7 cellular contexts compared by ENCODE assay signal in genomic region chr6:33412140-33413009, GRCh38. TPM values are rescaled to one million over a fixed set of nuclear protein-coding genes. Genes with fewer than 3 reads are reported as not detected.
A peak's percentile ranks its signal among the peaks of the same experiment; 100 is the strongest.
DNase-seq lines count a peak whose midpoint lies in the region; ATAC-seq and TF ChIP-seq lines count a peak whose summit lies in the region.
"Had no signal": no experiment of that assay in that cellular context is flagged by ENCODE, and none has a peak within 500 bp of the region (broad histone marks: within the 10 kb centered on the region; RNA-seq: fewer than 3 reads in every experiment).

No MANE protein-coding gene starts in this region.

- H3K27me3 ChIP-seq in thoracic aorta (replicated peaks; ENCODE audit: insufficient read depth): no peaks in the 10 kb centered on the region

- H3K4me1 Mint-ChIP-seq in activated T-cell treated with anti-CD3 and anti-CD28 coated beads, Interleukin-2, amount 50 U/mL, for 4 hours (ENCODE audit: low read depth): peaks cover 56% of the 10 kb centered on the region
- H3K4me1 Mint-ChIP-seq in endothelial cell (ENCODE audit: unreplicated experiment): peaks cover 44% of the 10 kb centered on the region

- peak overlapping the region; percentile 78 for H3K4me3 Mint-ChIP-seq in activated T-cell treated with anti-CD3 and anti-CD28 coated beads, Interleukin-2, amount 50 U/mL, for 4 hours
- peak overlapping the region; percentile 82 for H3K4me3 Mint-ChIP-seq in endothelial cell (ENCODE audit: unreplicated experiment)

- no peaks in the 10 kb centered on the region for H3K9me3 ChIP-seq in thoracic aorta

- peak overlapping the region; percentile 99 for H3K4me3 ChIP-seq in thoracic aorta

- H3K4me1 ChIP-seq in thoracic aorta (ENCODE audit: control insufficient read depth in 1 of 2, low read depth in 2 of 2): peaks cover 15 to 56% of the 10 kb centered on the region in 2 donors

- DNase-seq in activated T-cell treated with anti-CD3 and anti-CD28 coated beads, Interleukin-2, amount 50 U/mL, for 4 hours: no peak
- no peak for DNase-seq in activated T-cell treated with anti-CD3 and anti-CD28 coated beads, Interleukin-2, amount 50 U/mL, for 48 hours
- DNase-seq in endothelial cell (ENCODE audit: low spot score) (no peak), thoracic aorta (ENCODE audit: low spot score) (no peak)
- no peak for DNase-seq in stimulated activated CD4-positive, alpha-beta T cell treated with anti-CD3 and anti-CD28 coated beads, Interleukin-15, amount 100 ng/mL, for 24 hours
- DNase-seq in stimulated activated CD4-positive, alpha-beta T cell treated with anti-CD3 and anti-CD28 coated beads, Interleukin-1b, Interleukin-23, amount 100 ng/mL, for 48 hours: no peak
- DNase-seq: activated CD4-positive, alpha-beta T cell treated with anti-CD3 and anti-CD28 coated beads, Interleukin-2, amount 50 U/mL, for 48 hours had no signal

- H3K27ac ChIP-seq in thoracic aorta: peak overlapping the region; percentile 88 to 96

- peaks cover 31% of the 10 kb centered on the region for H3K36me3 ChIP-seq in thoracic aorta

- H3K27ac Mint-ChIP-seq in endothelial cell (ENCODE audit: unreplicated experiment): no peak overlapping the region

- H3K27me3 Mint-ChIP-seq in activated T-cell treated with anti-CD3 and anti-CD28 coated beads, Interleukin-2, amount 50 U/mL, for 4 hours (ENCODE audit: low read depth): no peaks in the 10 kb centered on the region
- peaks cover 30% of the 10 kb centered on the region for H3K27me3 Mint-ChIP-seq in endothelial cell (ENCODE audit: unreplicated experiment)

- no peaks in the 10 kb centered on the region for H3K9me3 Mint-ChIP-seq in activated T-cell treated with anti-CD3 and anti-CD28 coated beads, Interleukin-2, amount 50 U/mL, for 4 hours
- H3K9me3 Mint-ChIP-seq in endothelial cell (ENCODE audit: unreplicated experiment): no peaks in the 10 kb centered on the region

- H3K36me3 Mint-ChIP-seq in activated T-cell treated with anti-CD3 and anti-CD28 coated beads, Interleukin-2, amount 50 U/mL, for 4 hours (ENCODE audit: insufficient read depth): peaks cover 13% of the 10 kb centered on the region
- peaks cover 43% of the 10 kb centered on the region for H3K36me3 Mint-ChIP-seq in endothelial cell (ENCODE audit: low read depth, unreplicated experiment)

- TF ChIP-seq CTCF in endothelial cell (IDR thresholded peaks at IDR 0.05; ENCODE audit: unreplicated experiment) (no peak), thoracic aorta (IDR thresholded peaks at IDR 0.05) (no peak)

- no peak for ATAC-seq in activated T-cell treated with anti-CD3 and anti-CD28 coated beads, Interleukin-2, amount 50 U/mL, for 4 hours
- ATAC-seq in thoracic aorta (ENCODE audit: insufficient number of reproducible peaks, low FRiP score, low read depth): no peak

RNA-seq across cellular contexts. Expression of gene PHF1, which starts 1.6 kb away (rescaled TPM):
- total RNA-seq in activated T-cell treated with anti-CD3 and anti-CD28 coated beads, Interleukin-2, amount 50 U/mL, for 4 hours: 10 to 100 TPM; 24.4 to 29.4 (median 26.8) TPM
- 60.0 TPM for total RNA-seq in endothelial cell (ENCODE audit: unreplicated experiment)
- total RNA-seq in thoracic aorta: 100 to 1,000 TPM in 1 of 2 donors, 10 to 100 TPM in 1; 82.0 to 104 TPM

RNA-seq across cellular contexts. Expression of gene CUTA, which starts 5.5 kb away (rescaled TPM):
- 10 to 100 TPM; 76.6 to 84.5 (median 79.2) TPM for total RNA-seq in activated T-cell treated with anti-CD3 and anti-CD28 coated beads, Interleukin-2, amount 50 U/mL, for 4 hours
- total RNA-seq in endothelial cell (ENCODE audit: unreplicated experiment): 163 TPM
- total RNA-seq in thoracic aorta: 100 to 1,000 TPM in 1 of 2 donors, 10 to 100 TPM in 1; 60.3 to 207 TPM

RNA-seq across cellular contexts. Expression of gene SYNGAP1, which starts 7.5 kb away (rescaled TPM):
- 10 to 100 TPM; 18.6 to 23.4 (median 20.2) TPM for total RNA-seq in activated T-cell treated with anti-CD3 and anti-CD28 coated beads, Interleukin-2, amount 50 U/mL, for 4 hours
- total RNA-seq in endothelial cell (ENCODE audit: unreplicated experiment) (48.6 TPM), thoracic aorta (10 to 100 TPM; 16.2 to 24.6 TPM)

RNA-seq across cellular contexts. Expression of gene KIFC1, which starts 20.8 kb away (rescaled TPM):
- 1 to 10 TPM; 7.3 to 8.3 (median 7.4) TPM for total RNA-seq in activated T-cell treated with anti-CD3 and anti-CD28 coated beads, Interleukin-2, amount 50 U/mL, for 4 hours
- total RNA-seq in endothelial cell (ENCODE audit: unreplicated experiment) (19.0 TPM), thoracic aorta (under 1 TPM; 0.81 to 0.85 TPM)

RNA-seq across cellular contexts. Expression of gene ZBTB9, which starts 42.0 kb away (rescaled TPM):
- 10 to 100 TPM; 22.9 to 23.4 (median 22.9) TPM for total RNA-seq in activated T-cell treated with anti-CD3 and anti-CD28 coated beads, Interleukin-2, amount 50 U/mL, for 4 hours
- 18.7 TPM for total RNA-seq in endothelial cell (ENCODE audit: unreplicated experiment)
- 1 to 10 TPM; 1.1 to 7.1 TPM for total RNA-seq in thoracic aorta
